10 cellular contexts compared by ENCODE assay signal in the genomic region with DNA sequence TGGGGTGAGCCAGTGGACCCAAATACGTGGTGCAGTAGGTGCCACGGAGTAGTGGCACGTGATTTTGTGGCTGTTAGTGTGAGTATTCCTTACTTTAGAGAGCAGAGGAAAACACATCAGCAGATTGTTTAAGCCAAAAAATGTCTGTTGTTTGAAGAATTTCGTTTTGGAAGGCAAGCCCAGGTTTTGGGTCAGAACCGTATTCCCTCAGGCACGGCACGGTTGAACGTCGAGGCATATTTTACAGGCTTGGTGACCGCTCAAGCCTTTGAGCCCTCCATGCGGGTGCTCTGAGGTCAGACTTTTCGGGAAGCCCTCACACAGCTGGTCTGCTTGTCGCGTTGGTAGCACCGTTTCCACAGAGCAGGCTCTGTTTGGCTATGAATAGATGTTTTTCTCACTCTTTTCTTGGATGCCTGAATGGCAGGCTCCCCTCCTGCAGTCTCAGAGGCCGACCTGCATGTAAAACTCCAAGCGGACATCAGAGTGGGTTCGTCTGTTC. TPM values are rescaled to one million over a fixed set of nuclear protein-coding genes. Genes with fewer than 3 reads are reported as not detected.
DNase-seq lines count a peak whose midpoint lies in the region; ATAC-seq, FAIRE-seq and TF ChIP-seq lines count a peak whose summit lies in the region.
"Had no signal": no experiment of that assay in that cellular context is flagged by ENCODE, and none has a peak within 500 bp of the region (broad histone marks: within the 10 kb centered on the region; RNA-seq: fewer than 3 reads in every experiment).

No MANE protein-coding gene starts in this region.

- H3K27ac ChIP-seq in adipose tissue (ENCODE audit: low read depth, low read length) (peak overlapping the region; percentile 21), right atrium auricular region (peak overlapping the region; percentile 66 to 71), skeletal muscle tissue (ENCODE audit: low read depth, low read length) (peak overlapping the region; percentile 85)

- FAIRE-seq in H54 (lab: Jason Lieb, UNC), result no peak
- FAIRE-seq: urothelium cell line had no signal

- 48 to 75% (median 61%) methylated on average over 18 of the region's 18 CpGs for WGBS in adipose tissue, 3 donors

- no peak for TF ChIP-seq CTCF in right atrium auricular region (IDR thresholded peaks at IDR 0.05)

- TF ChIP-seq POLR2A in H54 (IDR thresholded peaks at IDR 0.05; ENCODE audit: low read depth, low read length), result no peak

- peak overlapping the region; percentile 33 to 51 (median 38) for H3K9ac ChIP-seq in skeletal muscle tissue (ENCODE audit: low read depth in 1 of 3, low read length in 3 of 3)

- H3K4me3 ChIP-seq in right atrium auricular region, result no peak overlapping the region
- no peak overlapping the region for H3K4me3 ChIP-seq in skeletal muscle tissue (ENCODE audit: low read length in 3 of 3)

- peaks cover 0 to 71% of the 10 kb centered on the region in 2 donors for H3K4me1 ChIP-seq in right atrium auricular region
- H3K4me1 ChIP-seq in skeletal muscle tissue (ENCODE audit: control insufficient read depth in 3 of 3, insufficient read depth in 3 of 3, low read length in 3 of 3), result peaks cover 50 to 67% (median 54%) of the 10 kb centered on the region in 3 donors

- H3K9me3 ChIP-seq in right atrium auricular region (no peaks in the 10 kb centered on the region), skeletal muscle tissue (ENCODE audit: control insufficient read depth in 3 of 3, low read length in 3 of 3) (no peaks in the 10 kb centered on the region)

- ATAC-seq in GM18868 (IDR thresholded peaks at IDR 0.05; ENCODE audit: unreplicated experiment) (no peak), HG02571 (IDR thresholded peaks at IDR 0.05; ENCODE audit: unreplicated experiment) (no peak)

- DNase-seq in GM04503 (ENCODE audit: low read depth) (peak; percentile 57), right atrium auricular region (ENCODE audit: low spot score) (no peak), ureter (ENCODE audit: low spot score) (no peak), H54 (ENCODE audit: insufficient read length, low spot score) (no peak)
- DNase-seq: NCI-H524 had no signal

- no peaks in the 10 kb centered on the region for H3K27me3 ChIP-seq in right atrium auricular region
- H3K27me3 ChIP-seq in skeletal muscle tissue (ENCODE audit: control insufficient read depth in 3 of 3, insufficient read depth in 3 of 3, low read length in 3 of 3), result no peaks in the 10 kb centered on the region

- H3K36me3 ChIP-seq in right atrium auricular region (no peaks in the 10 kb centered on the region), skeletal muscle tissue (ENCODE audit: control insufficient read depth in 3 of 3, insufficient read depth in 3 of 3, low read length in 3 of 3) (no peaks in the 10 kb centered on the region)

RNA-seq across cellular contexts. Expression of gene NEK6, which starts 27.2 kb away (rescaled TPM):
- 10 to 100 TPM; 15.8 to 24.6 (median 18.3) TPM for polyA plus RNA-seq in adipose tissue
- total RNA-seq in right atrium auricular region (1 to 10 TPM; 9.2 to 9.7 TPM), skeletal muscle tissue (15.7 TPM), ureter (24.9 TPM)

Comparison
In these comparisons a context has a peak if more than half of its experiments do, and no peak if none do; other contexts are left out.
1. H3K27ac ChIP-seq: peak in every context shown above with its lines; median percentile 85 in skeletal muscle tissue; 68 in right atrium auricular region; 21 in adipose tissue.